Comparison of ENCODE assay signal across 8 cellular contexts in the genomic region with DNA sequence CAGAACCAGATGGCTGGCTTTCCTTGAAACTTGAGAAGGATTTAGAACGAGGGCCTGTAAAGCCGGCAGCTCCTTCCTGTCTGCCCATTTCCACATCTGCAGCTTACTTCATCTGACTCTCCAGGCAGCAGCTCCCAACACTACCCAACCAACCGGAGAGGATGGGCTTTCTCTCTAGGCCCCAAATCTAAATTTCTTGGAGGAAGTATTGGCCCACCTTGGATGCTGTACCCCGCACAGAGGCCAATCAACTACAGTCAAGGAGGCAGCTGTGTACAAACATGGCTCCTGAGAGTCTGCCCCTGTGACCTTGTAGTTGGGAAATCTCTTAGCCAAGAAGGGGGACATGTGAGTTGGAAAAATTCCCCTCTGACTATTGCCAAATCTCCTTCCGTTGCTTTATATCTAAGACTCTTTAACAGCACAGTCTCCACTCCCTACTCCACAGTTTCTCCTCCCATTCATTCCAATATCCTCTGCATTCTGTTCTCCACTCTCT. TPM values are rescaled to one million over a fixed set of nuclear protein-coding genes. Genes with fewer than 3 reads are reported as not detected.
DNase-seq lines count a peak whose midpoint lies in the region; ATAC-seq and TF ChIP-seq lines count a peak whose summit lies in the region.

No MANE protein-coding gene starts in this region.

- POLR2A ChIA-PET in MCF 10A (lab: Yijun Ruan, JAX), result no interaction called here

- H2AFZ ChIP-seq in mammary epithelial cell (ENCODE audit: low read depth, low read length), result no peak overlapping the region

- BruUV-seq in MCF 10A (replicated peaks; lab: Mats Ljungman, UMichigan), result no TSS peak
- BruUV-seq in mammary epithelial cell (replicated peaks; lab: Mats Ljungman, UMichigan), result no TSS peak

- no peaks in the 10 kb centered on the region for H3K79me2 ChIP-seq in mammary epithelial cell (ENCODE audit: insufficient read depth, low read length)

- TF ChIP-seq POLR2A in lower leg skin (IDR thresholded peaks at IDR 0.05) (no peak), vagina (IDR thresholded peaks at IDR 0.05) (no peak)

- intact Hi-C loops in MCF 10A (cut with micrococcal nuclease), result no loop called here
- intact Hi-C loops in mammary epithelial cell (cut with micrococcal nuclease), result no loop called here
- intact Hi-C loops in lower leg skin (cut with DNase I; ENCODE audit: low total_unique reads), result no loop called here
- intact Hi-C loops in vagina (cut with DNase I), result no loop called here

- DNase-seq in MCF 10A (ENCODE audit: unreplicated experiment) (peak; percentile 55), mammary epithelial cell (no peak), amniotic epithelial cell (ENCODE audit: low read depth) (peak; percentile 95), lower leg skin (ENCODE audit: low spot score in 2 of 2) (peak; percentile 56 to 82), vagina (ENCODE audit: extremely low spot score in 2 of 2) (no peak), DMS153 (lab: John Stamatoyannopoulos, UW) (no peak)
- DNase-seq in effector memory CD8-positive, alpha-beta T cell, result no peak
- no peak for DNase-seq in activated CD4-positive, alpha-beta T cell treated with anti-CD3 and anti-CD28 coated beads, Interleukin-2, amount 50 U/mL, for 48 hours

- no peak overlapping the region for H3K4me3 Mint-ChIP-seq in MCF 10A (ENCODE audit: unreplicated experiment)
- H3K4me3 Mint-ChIP-seq in effector memory CD8-positive, alpha-beta T cell, result no peak overlapping the region

- H3K4me3 ChIP-seq in mammary epithelial cell (replicated peaks in 1 of 3; ENCODE audit: insufficient read depth in 1 of 3, low read depth in 2 of 3, low read length in 3 of 3) (no peak overlapping the region), lower leg skin (ENCODE audit: low read depth, poor library complexity, severe bottlenecking) (no peak overlapping the region), vagina (no peak overlapping the region)

- ATAC-seq in effector memory CD8-positive, alpha-beta T cell (replicated peaks), result no peak

- H3K9me3 Mint-ChIP-seq in MCF 10A (ENCODE audit: unreplicated experiment), result no peaks in the 10 kb centered on the region
- no peaks in the 10 kb centered on the region for H3K9me3 Mint-ChIP-seq in effector memory CD8-positive, alpha-beta T cell

- TF ChIP-seq CTCF in MCF 10A (IDR thresholded peaks at IDR 0.05; ENCODE audit: unreplicated experiment) (no peak), mammary epithelial cell (conservative IDR thresholded peaks at IDR 0.05 in 1 of 2, IDR thresholded peaks at IDR 0.05 in 1 of 2; ENCODE audit: extremely low read depth in 1 of 2, insufficient read depth in 1 of 2, low read depth in 1 of 2, low read length in 2 of 2) (no peak), lower leg skin (IDR thresholded peaks at IDR 0.05) (no peak), vagina (IDR thresholded peaks at IDR 0.05) (no peak)

- in situ Hi-C loops in mammary epithelial cell (cut with MboI; ENCODE audit: low sequenced_read_pairs in 2 of 2), result no loop called here

- H3K36me3 Mint-ChIP-seq in MCF 10A (ENCODE audit: insufficient read depth, unreplicated experiment), result no peaks in the 10 kb centered on the region
- H3K36me3 Mint-ChIP-seq in effector memory CD8-positive, alpha-beta T cell (ENCODE audit: insufficient read depth), result peaks cover 2% of the 10 kb centered on the region

- H3K4me1 ChIP-seq in mammary epithelial cell (ENCODE audit: insufficient read depth, low read length), result no peaks in the 10 kb centered on the region
- peaks cover 6% of the 10 kb centered on the region for H3K4me1 ChIP-seq in vagina

- no peaks in the 10 kb centered on the region for H4K20me1 ChIP-seq in mammary epithelial cell (ENCODE audit: insufficient read depth, low read length)

- no peaks in the 10 kb centered on the region for H3K36me3 ChIP-seq in mammary epithelial cell (ENCODE audit: insufficient read depth, low read length)
- H3K36me3 ChIP-seq in vagina, result no peaks in the 10 kb centered on the region

- CTCF ChIA-PET in MCF 10A (lab: Yijun Ruan, JAX) (no interaction called here), mammary epithelial cell (lab: Charles Lee; ENCODE audit: low non-redundant PET) (no interaction called here)

- H3K27me3 Mint-ChIP-seq in MCF 10A (ENCODE audit: insufficient read depth, unreplicated experiment), result no peaks in the 10 kb centered on the region
- no peaks in the 10 kb centered on the region for H3K27me3 Mint-ChIP-seq in effector memory CD8-positive, alpha-beta T cell

- H3K27ac ChIP-seq in mammary epithelial cell (ENCODE audit: insufficient read depth, low read depth, low read length), result no peak overlapping the region
- H3K27ac ChIP-seq in vagina, result peak overlapping the region; percentile 62

- no peak overlapping the region for H3K4me2 ChIP-seq in mammary epithelial cell (ENCODE audit: insufficient read depth, low read depth, low read length)

- H3K4me1 Mint-ChIP-seq in MCF 10A (ENCODE audit: insufficient read depth, unreplicated experiment), result peaks cover 6% of the 10 kb centered on the region
- peaks cover 0 to 5% of the 10 kb centered on the region in 2 donors for H3K4me1 Mint-ChIP-seq in effector memory CD8-positive, alpha-beta T cell (ENCODE audit: low read depth in 2 of 2)

- H3K9me3 ChIP-seq in mammary epithelial cell (replicated peaks; ENCODE audit: insufficient read depth, low read length) (no peaks in the 10 kb centered on the region), vagina (no peaks in the 10 kb centered on the region)

- no peaks in the 10 kb centered on the region for H3K27me3 ChIP-seq in mammary epithelial cell (ENCODE audit: insufficient read depth, low read length)
- H3K27me3 ChIP-seq in vagina, result no peaks in the 10 kb centered on the region

- 91% methylated on average over 5 of the region's 5 CpGs for WGBS in mammary epithelial cell (ENCODE audit: low coverage, missing lambda C conversion rate)
- 52 to 55% methylated on average over 5 of the region's 5 CpGs for WGBS in lower leg skin, 2 donors

- H3K9ac ChIP-seq in mammary epithelial cell (ENCODE audit: insufficient read depth, low read length), result no peak overlapping the region

- no peak overlapping the region for H3K27ac Mint-ChIP-seq in MCF 10A (ENCODE audit: low read depth, unreplicated experiment)
- peak overlapping the region in 1 of 2 donors; percentile 78 for H3K27ac Mint-ChIP-seq in effector memory CD8-positive, alpha-beta T cell

- dilution Hi-C loops in mammary epithelial cell (cut with HindIII; ENCODE audit: low sequenced_read_pairs), result loop anchor here (5.0 kb wide), 1 partner anchor 147 kb away; no protein-coding TSS in a partner anchor

RNA-seq across cellular contexts. Expression of a gene that starts 8.0 kb away (rescaled TPM):
- total RNA-seq in MCF 10A (2022) (53.2 and 64.3 TPM in 2 replicates), mammary epithelial cell (10 to 100 TPM; 46.6 to 59.2 TPM), lower leg skin (10 to 100 TPM; 52.9 to 62.0 (median 56.2) TPM), vagina (59.4 TPM)
- polyA plus RNA-seq in mammary epithelial cell, result 10.7 TPM
- polyA minus RNA-seq in mammary epithelial cell, result 37.9 TPM

Comparison
In these comparisons a context has a peak if more than half of its experiments do, and no peak if none do; other contexts are left out.
1. DNase-seq: peak in MCF 10A (single experiment), amniotic epithelial cell (single experiment) and lower leg skin (2 of 2); none in mammary epithelial cell (single experiment), vagina (0 of 2), DMS153 (single experiment), effector memory CD8-positive, alpha-beta T cell (0 of 3) and activated CD4-positive, alpha-beta T cell treated with anti-CD3 and anti-CD28 coated beads, Interleukin-2, amount 50 U/mL, for 48 hours (0 of 2).